Comparison of ENCODE assay signal across 2 cellular contexts in the genomic region with DNA sequence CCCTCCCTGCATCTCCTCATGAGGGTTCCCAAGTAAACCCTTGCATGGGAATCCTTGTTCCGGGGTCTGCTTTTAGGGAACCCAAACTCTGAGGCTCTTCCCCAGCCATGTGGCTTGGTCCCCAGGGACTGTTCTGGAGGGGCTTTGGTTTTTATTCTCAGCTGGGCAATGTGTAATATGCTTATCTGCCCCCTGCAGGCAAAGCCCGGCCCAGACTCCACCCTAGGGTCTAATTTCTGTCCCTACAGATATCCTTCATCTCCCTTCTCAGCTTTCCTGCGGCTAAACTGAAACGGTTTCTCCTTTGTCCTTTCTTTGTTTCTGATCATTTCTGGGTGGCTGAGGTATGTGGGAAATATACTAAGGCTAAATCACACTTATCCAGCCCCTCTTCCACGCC.
TF ChIP-seq lines count a peak whose summit lies in the region.

No MANE protein-coding gene starts in this region.

TF ChIP-seq in K562, 482 proteins besides CTCF, POLR2A, EP300 and RAD21 (continues in another document):
- TF ChIP-seq CBFA2T2 (conservative IDR thresholded peaks at IDR 0.05), result peak; percentile 89
- TF ChIP-seq TRIM24 (IDR thresholded peaks at IDR 0.05), result peak; percentile 71 to 77
- no peak for TF ChIP-seq SNIP1 (IDR thresholded peaks at IDR 0.05; ENCODE audit: low read depth)
- TF ChIP-seq, protein P1, sequence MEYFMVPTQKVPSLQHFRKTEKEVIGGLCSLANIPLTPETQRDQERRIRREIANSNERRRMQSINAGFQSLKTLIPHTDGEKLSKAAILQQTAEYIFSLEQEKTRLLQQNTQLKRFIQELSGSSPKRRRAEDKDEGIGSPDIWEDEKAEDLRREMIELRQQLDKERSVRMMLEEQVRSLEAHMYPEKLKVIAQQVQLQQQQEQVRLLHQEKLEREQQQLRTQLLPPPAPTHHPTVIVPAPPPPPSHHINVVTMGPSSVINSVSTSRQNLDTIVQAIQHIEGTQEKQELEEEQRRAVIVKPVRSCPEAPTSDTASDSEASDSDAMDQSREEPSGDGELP (CRISPR knock-in tag; IDR thresholded peaks at IDR 0.05; ENCODE audit: borderline replicate concordance), result peak; percentile 69; the same call in 1 of the 2 replicates
- TF ChIP-seq KLF13 (tag; IDR thresholded peaks at IDR 0.05; ENCODE audit: borderline replicate concordance, low read depth), result no peak
- TF ChIP-seq, protein P2, sequence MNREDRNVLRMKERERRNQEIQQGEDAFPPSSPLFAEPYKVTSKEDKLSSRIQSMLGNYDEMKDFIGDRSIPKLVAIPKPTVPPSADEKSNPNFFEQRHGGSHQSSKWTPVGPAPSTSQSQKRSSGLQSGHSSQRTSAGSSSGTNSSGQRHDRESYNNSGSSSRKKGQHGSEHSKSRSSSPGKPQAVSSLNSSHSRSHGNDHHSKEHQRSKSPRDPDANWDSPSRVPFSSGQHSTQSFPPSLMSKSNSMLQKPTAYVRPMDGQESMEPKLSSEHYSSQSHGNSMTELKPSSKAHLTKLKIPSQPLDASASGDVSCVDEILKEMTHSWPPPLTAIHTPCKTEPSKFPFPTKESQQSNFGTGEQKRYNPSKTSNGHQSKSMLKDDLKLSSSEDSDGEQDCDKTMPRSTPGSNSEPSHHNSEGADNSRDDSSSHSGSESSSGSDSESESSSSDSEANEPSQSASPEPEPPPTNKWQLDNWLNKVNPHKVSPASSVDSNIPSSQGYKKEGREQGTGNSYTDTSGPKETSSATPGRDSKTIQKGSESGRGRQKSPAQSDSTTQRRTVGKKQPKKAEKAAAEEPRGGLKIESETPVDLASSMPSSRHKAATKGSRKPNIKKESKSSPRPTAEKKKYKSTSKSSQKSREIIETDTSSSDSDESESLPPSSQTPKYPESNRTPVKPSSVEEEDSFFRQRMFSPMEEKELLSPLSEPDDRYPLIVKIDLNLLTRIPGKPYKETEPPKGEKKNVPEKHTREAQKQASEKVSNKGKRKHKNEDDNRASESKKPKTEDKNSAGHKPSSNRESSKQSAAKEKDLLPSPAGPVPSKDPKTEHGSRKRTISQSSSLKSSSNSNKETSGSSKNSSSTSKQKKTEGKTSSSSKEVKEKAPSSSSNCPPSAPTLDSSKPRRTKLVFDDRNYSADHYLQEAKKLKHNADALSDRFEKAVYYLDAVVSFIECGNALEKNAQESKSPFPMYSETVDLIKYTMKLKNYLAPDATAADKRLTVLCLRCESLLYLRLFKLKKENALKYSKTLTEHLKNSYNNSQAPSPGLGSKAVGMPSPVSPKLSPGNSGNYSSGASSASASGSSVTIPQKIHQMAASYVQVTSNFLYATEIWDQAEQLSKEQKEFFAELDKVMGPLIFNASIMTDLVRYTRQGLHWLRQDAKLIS (CRISPR knock-in tag; IDR thresholded peaks at IDR 0.05), result no peak
- peak; percentile 70 for TF ChIP-seq FOXM1 (IDR thresholded peaks at IDR 0.05; ENCODE audit: low read depth)
- no peak for TF ChIP-seq FOXM1 (CRISPR knock-in tag; IDR thresholded peaks at IDR 0.05; ENCODE audit: low read depth)
- TF ChIP-seq HDAC2 (IDR thresholded peaks at IDR 0.05), result 0 out of 2 replicates have a peak, but pooled peaks have one; percentile 50
- peak; percentile 62; the same call in 1 of the 2 replicates for TF ChIP-seq SMARCC2 (IDR thresholded peaks at IDR 0.05; ENCODE audit: low read depth)
- peak; percentile 80 for TF ChIP-seq ZBTB7A (IDR thresholded peaks at IDR 0.05; ENCODE audit: borderline replicate concordance, control insufficient read depth, low read depth, low read length)
- peak; percentile 83 for TF ChIP-seq SMARCA4 (IDR thresholded peaks at IDR 0.05)
- TF ChIP-seq, protein P3, sequence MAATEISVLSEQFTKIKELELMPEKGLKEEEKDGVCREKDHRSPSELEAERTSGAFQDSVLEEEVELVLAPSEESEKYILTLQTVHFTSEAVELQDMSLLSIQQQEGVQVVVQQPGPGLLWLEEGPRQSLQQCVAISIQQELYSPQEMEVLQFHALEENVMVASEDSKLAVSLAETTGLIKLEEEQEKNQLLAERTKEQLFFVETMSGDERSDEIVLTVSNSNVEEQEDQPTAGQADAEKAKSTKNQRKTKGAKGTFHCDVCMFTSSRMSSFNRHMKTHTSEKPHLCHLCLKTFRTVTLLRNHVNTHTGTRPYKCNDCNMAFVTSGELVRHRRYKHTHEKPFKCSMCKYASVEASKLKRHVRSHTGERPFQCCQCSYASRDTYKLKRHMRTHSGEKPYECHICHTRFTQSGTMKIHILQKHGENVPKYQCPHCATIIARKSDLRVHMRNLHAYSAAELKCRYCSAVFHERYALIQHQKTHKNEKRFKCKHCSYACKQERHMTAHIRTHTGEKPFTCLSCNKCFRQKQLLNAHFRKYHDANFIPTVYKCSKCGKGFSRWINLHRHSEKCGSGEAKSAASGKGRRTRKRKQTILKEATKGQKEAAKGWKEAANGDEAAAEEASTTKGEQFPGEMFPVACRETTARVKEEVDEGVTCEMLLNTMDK (IDR thresholded peaks at IDR 0.05; ENCODE audit: borderline replicate concordance, insufficient read depth, low read depth, low read length, poor library complexity, severe bottlenecking), result peak; percentile 22
- TF ChIP-seq MTA2 (IDR thresholded peaks at IDR 0.05; ENCODE audit: low read depth), result peak; percentile 79
- TF ChIP-seq TCF3 (CRISPR knock-in tag; IDR thresholded peaks at IDR 0.05), result peak; percentile 89
- peak; percentile 66; the same call in 1 of the 2 replicates for TF ChIP-seq STAT5A (IDR thresholded peaks at IDR 0.05; ENCODE audit: borderline replicate concordance, low read length)
- no peak for TF ChIP-seq ETV6 (IDR thresholded peaks at IDR 0.05; ENCODE audit: borderline replicate concordance in 1 of 2, low read depth in 2 of 2, low read length in 1 of 2)
- TF ChIP-seq ETV6 (CRISPR knock-in tag; IDR thresholded peaks at IDR 0.05; ENCODE audit: borderline replicate concordance), result no peak
- TF ChIP-seq FOXP1 (CRISPR knock-in tag; IDR thresholded peaks at IDR 0.05), result no peak
- TF ChIP-seq TEAD4 (IDR thresholded peaks at IDR 0.05; ENCODE audit: low read length), result peak; percentile 89
- TF ChIP-seq TEAD4 (CRISPR knock-in tag; IDR thresholded peaks at IDR 0.05; ENCODE audit: borderline replicate concordance), result no peak
- 0 out of 4 replicates have a peak, but pooled peaks of 1 of the 2 experiments have one; percentile 44 for TF ChIP-seq ARNT (IDR thresholded peaks at IDR 0.05)
- peak; percentile 63 for TF ChIP-seq GATA2 (CRISPR knock-in tag; IDR thresholded peaks at IDR 0.05)
- no peak for TF ChIP-seq C11orf30 (IDR thresholded peaks at IDR 0.05; ENCODE audit: low read depth)
- TF ChIP-seq KDM1A (IDR thresholded peaks at IDR 0.05), result peak; percentile 67 to 71
- TF ChIP-seq TOE1 (IDR thresholded peaks at IDR 0.05; ENCODE audit: borderline replicate concordance), result no peak
- TF ChIP-seq TOE1 (CRISPR knock-in tag; IDR thresholded peaks at IDR 0.05; ENCODE audit: borderline replicate concordance, low read depth), result no peak

TF ChIP-seq in GM12891, 5 proteins besides CTCF, POLR2A, EP300 and RAD21:
- TF ChIP-seq SPI1 (IDR thresholded peaks at IDR 0.05; ENCODE audit: low read depth, low read length) (no peak), POU2F2 (IDR thresholded peaks at IDR 0.05; ENCODE audit: low read depth, low read length) (no peak), POLR2AphosphoS5 (IDR thresholded peaks at IDR 0.05; ENCODE audit: low read depth, low read length) (no peak), PAX5 (IDR thresholded peaks at IDR 0.05; ENCODE audit: insufficient read depth, low read length, severe bottlenecking) (no peak)
